In genomic region chr12:55515696-55516095, GRCh38 we compare ENCODE assay signal across 20 cellular contexts. TPM values are rescaled to one million over a fixed set of nuclear protein-coding genes. Genes with fewer than 3 reads are reported as not detected.
DNase-seq lines count a peak whose midpoint lies in the region; ATAC-seq and TF ChIP-seq lines count a peak whose summit lies in the region.
"Had no signal": no experiment of that assay in that cellular context is flagged by ENCODE, and none has a peak within 500 bp of the region (broad histone marks: within the 10 kb centered on the region; RNA-seq: fewer than 3 reads in every experiment).

No MANE protein-coding gene starts in this region.

- no peak overlapping the region for H3K27ac ChIP-seq in neural progenitor cell
- H3K27ac ChIP-seq: RWPE1, skin epidermis had no signal

- peaks cover 2% of the 10 kb centered on the region for H3K9me3 Mint-ChIP-seq in activated CD4-positive, alpha-beta T cell treated with anti-CD3 and anti-CD28 coated beads, Interleukin-2, amount 10 ng/mL, durations not matched to agents 7 days and 5 days
- peaks cover 16% of the 10 kb centered on the region for H3K9me3 Mint-ChIP-seq in neural progenitor cell
- H3K9me3 Mint-ChIP-seq: effector memory CD8-positive, alpha-beta T cell had no signal

- H3K4me3 Mint-ChIP-seq in activated CD4-positive, alpha-beta T cell treated with anti-CD3 and anti-CD28 coated beads, Interleukin-2, amount 10 ng/mL, durations not matched to agents 7 days and 5 days = no peak overlapping the region
- H3K4me3 Mint-ChIP-seq in neural progenitor cell = no peak overlapping the region
- H3K4me3 Mint-ChIP-seq: activated naive CD8-positive, alpha-beta T cell; CD4-positive, alpha-beta T cell; effector memory CD8-positive, alpha-beta T cell had no signal

- ATAC-seq in HG02885 (IDR thresholded peaks at IDR 0.05; ENCODE audit: poor library complexity, unreplicated experiment) (peak; percentile 48), GM19397 (IDR thresholded peaks at IDR 0.05; ENCODE audit: unreplicated experiment) (no peak)
- ATAC-seq: effector memory CD8-positive, alpha-beta T cell; left lobe of liver had no signal

- H3K27me3 ChIP-seq in neural progenitor cell = no peaks in the 10 kb centered on the region

- H3K4me3 ChIP-seq in neural progenitor cell = no peak overlapping the region
- H3K4me3 ChIP-seq: skin epidermis had no signal

- H3K9ac ChIP-seq in neural progenitor cell = no peak overlapping the region

- H3K79me2 ChIP-seq in neural progenitor cell (ENCODE audit: low read depth) = no peaks in the 10 kb centered on the region

- no peaks in the 10 kb centered on the region for H4K20me1 ChIP-seq in neural progenitor cell (ENCODE audit: low read depth)

- H3K36me3 ChIP-seq in neural progenitor cell = no peaks in the 10 kb centered on the region

- CTCF ChIA-PET in activated CD4-positive, alpha-beta T cell treated with anti-CD3 and anti-CD28 coated beads, Interleukin-2, amount 10 ng/mL, durations not matched to agents 7 days and 5 days (lab: Charles Lee) = no interaction called here

- H3K4me1 Mint-ChIP-seq in activated CD4-positive, alpha-beta T cell treated with anti-CD3 and anti-CD28 coated beads, Interleukin-2, amount 10 ng/mL, durations not matched to agents 7 days and 5 days = no peaks in the 10 kb centered on the region
- H3K4me1 Mint-ChIP-seq in neural progenitor cell = no peaks in the 10 kb centered on the region

- no peak overlapping the region for H3K4me2 ChIP-seq in neural progenitor cell

- peaks cover 3% of the 10 kb centered on the region for H3K27me3 Mint-ChIP-seq in activated CD4-positive, alpha-beta T cell treated with anti-CD3 and anti-CD28 coated beads, Interleukin-2, amount 10 ng/mL, durations not matched to agents 7 days and 5 days
- H3K27me3 Mint-ChIP-seq in neural progenitor cell (ENCODE audit: insufficient read depth, low read depth) = no peaks in the 10 kb centered on the region

- DNase-seq in activated CD4-positive, alpha-beta T cell treated with anti-CD3 and anti-CD28 coated beads for 48 hours = peak; percentile 9
- DNase-seq in activated CD4-positive, alpha-beta T cell treated with anti-CD3 and anti-CD28 coated beads, Interleukin-2, amount 10 ng/mL, durations not matched to agents 7 days and 5 days = no peak
- DNase-seq in SK-MEL-5 (ENCODE audit: low read depth, low spot score) (peak; percentile 4), neural progenitor cell (ENCODE audit: low spot score) (peak; percentile 4), SIG-M5 (lab: John Stamatoyannopoulos, UW) (no peak), DMS79 (lab: John Stamatoyannopoulos, UW) (no peak)
- DNase-seq: caudate nucleus; CD4-positive, alpha-beta T cell; effector memory CD8-positive, alpha-beta T cell; NCI-H2081 treated with DMSO at 0.1 percent for 48 hours; stimulated activated naive CD4-positive, alpha-beta T cell treated with Interleukin-2 at 50 U/mL for 16 hours; T-helper 1 cell had no signal

- H3F3A ChIP-seq in neural progenitor cell (ENCODE audit: low read depth) = no peaks in the 10 kb centered on the region

- H2AFZ ChIP-seq in neural progenitor cell (replicated peaks) = no peak overlapping the region

- no peak overlapping the region for H3K27ac Mint-ChIP-seq in activated CD4-positive, alpha-beta T cell treated with anti-CD3 and anti-CD28 coated beads, Interleukin-2, amount 10 ng/mL, durations not matched to agents 7 days and 5 days
- no peak overlapping the region for H3K27ac Mint-ChIP-seq in neural progenitor cell
- H3K27ac Mint-ChIP-seq: activated naive CD8-positive, alpha-beta T cell; CD4-positive, alpha-beta T cell; effector memory CD8-positive, alpha-beta T cell had no signal

- no peaks in the 10 kb centered on the region for H3K4me1 ChIP-seq in neural progenitor cell

- TF ChIP-seq CTCF in neural progenitor cell (IDR thresholded peaks at IDR 0.05) = peak; percentile 22

- H3K36me3 Mint-ChIP-seq in activated CD4-positive, alpha-beta T cell treated with anti-CD3 and anti-CD28 coated beads, Interleukin-2, amount 10 ng/mL, durations not matched to agents 7 days and 5 days (ENCODE audit: low read depth) = no peaks in the 10 kb centered on the region
- no peaks in the 10 kb centered on the region for H3K36me3 Mint-ChIP-seq in neural progenitor cell
- H3K36me3 Mint-ChIP-seq: activated naive CD8-positive, alpha-beta T cell had no signal

- in situ Hi-C loops in SK-MEL-5 (cut with HindIII; ENCODE audit: low pct_unique_long_range_greater_than_20kb, low sequenced_read_pairs) = no loop called here

- H3K9me3 ChIP-seq in neural progenitor cell (ENCODE audit: low read depth) = no peaks in the 10 kb centered on the region

- POLR2A ChIA-PET in activated CD4-positive, alpha-beta T cell treated with anti-CD3 and anti-CD28 coated beads, Interleukin-2, amount 10 ng/mL, durations not matched to agents 7 days and 5 days (lab: Charles Lee) = no interaction called here

RNA-seq across cellular contexts. Expression of gene OR6C68, which starts 23.5 kb away (rescaled TPM):
- not detected for total RNA-seq in activated CD4-positive, alpha-beta T cell treated with anti-CD3 and anti-CD28 coated beads, Interleukin-2, amount 10 ng/mL, durations not matched to agents 7 days and 5 days
- total RNA-seq in SK-MEL-5 (2014; rRNA removed; shearing (Covaris generic)) = not detected in 2 replicates
- polyA plus RNA-seq in SK-MEL-5 (2015; cell fraction: cytosol; rRNA removed) = not detected in 2 replicates
- not detected in 2 replicates for polyA plus RNA-seq in SK-MEL-5 (2015; cell fraction: nucleus; rRNA removed)
- total RNA-seq in neural progenitor cell (ENCODE audit: low replicate concordance) = not detected in 2 replicates
- total RNA-seq: CD4-positive, alpha-beta T cell; left lobe of liver; M059J; urinary bladder had no signal
- polyA plus RNA-seq: urinary bladder had no signal

RNA-seq across cellular contexts. Expression of gene OR6C4, which starts 33.7 kb away (rescaled TPM):
- total RNA-seq in activated CD4-positive, alpha-beta T cell treated with anti-CD3 and anti-CD28 coated beads, Interleukin-2, amount 10 ng/mL, durations not matched to agents 7 days and 5 days = not detected
- total RNA-seq in SK-MEL-5 (2014; rRNA removed; shearing (Covaris generic)) = not detected in 2 replicates
- not detected in 2 replicates for polyA plus RNA-seq in SK-MEL-5 (2015; cell fraction: cytosol; rRNA removed)
- polyA plus RNA-seq in SK-MEL-5 (2015; cell fraction: nucleus; rRNA removed) = not detected in 2 replicates
- total RNA-seq in neural progenitor cell (ENCODE audit: low replicate concordance) = not detected in 2 replicates
- total RNA-seq: CD4-positive, alpha-beta T cell; left lobe of liver; M059J; urinary bladder had no signal
- polyA plus RNA-seq: urinary bladder had no signal

RNA-seq across cellular contexts. Expression of gene OR6C70, which starts 45.8 kb away (rescaled TPM):
- not detected for total RNA-seq in activated CD4-positive, alpha-beta T cell treated with anti-CD3 and anti-CD28 coated beads, Interleukin-2, amount 10 ng/mL, durations not matched to agents 7 days and 5 days
- total RNA-seq in SK-MEL-5 (2014; rRNA removed; shearing (Covaris generic)) = not detected in 2 replicates
- polyA plus RNA-seq in SK-MEL-5 (2015; cell fraction: cytosol; rRNA removed) = not detected in 2 replicates
- polyA plus RNA-seq in SK-MEL-5 (2015; cell fraction: nucleus; rRNA removed) = not detected in 2 replicates
- total RNA-seq in neural progenitor cell (ENCODE audit: low replicate concordance) = not detected in 2 replicates
- total RNA-seq: CD4-positive, alpha-beta T cell; left lobe of liver; M059J; urinary bladder had no signal
- polyA plus RNA-seq: urinary bladder had no signal

RNA-seq across cellular contexts. Expression of gene OR2AP1, which starts 56.6 kb away (rescaled TPM):
- not detected for total RNA-seq in activated CD4-positive, alpha-beta T cell treated with anti-CD3 and anti-CD28 coated beads, Interleukin-2, amount 10 ng/mL, durations not matched to agents 7 days and 5 days
- total RNA-seq in SK-MEL-5 (2014; rRNA removed; shearing (Covaris generic)) = not detected in 2 replicates
- polyA plus RNA-seq in SK-MEL-5 (2015; cell fraction: cytosol; rRNA removed) = not detected in 2 replicates
- not detected in 2 replicates for polyA plus RNA-seq in SK-MEL-5 (2015; cell fraction: nucleus; rRNA removed)
- not detected in 2 replicates for total RNA-seq in neural progenitor cell (ENCODE audit: low replicate concordance)
- total RNA-seq: left lobe of liver, M059J, urinary bladder had no signal
- polyA plus RNA-seq: urinary bladder had no signal

Comparison
In these comparisons a context has a peak if more than half of its experiments do, and no peak if none do; other contexts are left out.
1. DNase-seq: peak in activated CD4-positive, alpha-beta T cell treated with anti-CD3 and anti-CD28 coated beads for 48 hours (single experiment), SK-MEL-5 (single experiment) and neural progenitor cell (single experiment); none in activated CD4-positive, alpha-beta T cell treated with anti-CD3 and anti-CD28 coated beads, Interleukin-2, amount 10 ng/mL, durations not matched to agents 7 days and 5 days (single experiment), SIG-M5 (single experiment) and DMS79 (single experiment).